Comparison of ENCODE assay signal across 3 cellular contexts in the genomic region with DNA sequence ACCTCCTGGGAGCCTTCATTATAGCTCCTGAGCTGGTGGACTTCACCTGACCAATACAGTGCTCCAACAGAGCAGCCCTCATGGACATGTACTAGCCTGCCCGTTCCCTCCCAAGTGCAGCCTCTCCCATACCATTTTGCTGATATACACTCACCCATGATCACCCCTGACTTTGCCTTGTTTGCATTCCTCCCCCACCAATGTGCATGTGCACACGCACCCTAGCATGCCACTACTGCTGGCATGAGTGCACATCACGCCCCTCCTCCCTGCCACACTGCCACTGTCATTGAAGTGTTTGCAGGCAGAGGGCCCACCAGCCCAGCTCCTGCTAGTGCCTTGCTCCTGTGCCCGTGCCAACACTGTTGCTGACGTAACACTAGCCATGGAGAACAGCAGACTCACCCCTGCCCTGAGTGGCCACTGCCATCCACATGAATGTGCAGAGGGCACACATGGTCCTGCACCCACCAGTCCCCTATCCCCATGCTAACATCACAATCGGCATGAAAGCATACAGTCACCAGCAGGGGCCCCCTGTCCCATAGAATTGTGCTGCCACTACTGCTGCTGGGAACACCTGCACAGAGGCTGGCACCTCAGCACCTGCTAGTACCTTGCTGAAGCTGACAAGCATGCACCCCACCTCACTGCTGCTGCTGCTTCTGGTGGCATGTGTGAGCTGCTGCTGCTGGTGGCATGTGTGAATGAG.
TF ChIP-seq lines count a peak whose summit lies in the region.

No MANE protein-coding gene starts in this region.

TF ChIP-seq in HCT116, 20 proteins besides CTCF, POLR2A, EP300 and RAD21:
- TF ChIP-seq, protein P1, sequence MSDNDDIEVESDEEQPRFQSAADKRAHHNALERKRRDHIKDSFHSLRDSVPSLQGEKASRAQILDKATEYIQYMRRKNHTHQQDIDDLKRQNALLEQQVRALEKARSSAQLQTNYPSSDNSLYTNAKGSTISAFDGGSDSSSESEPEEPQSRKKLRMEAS (IDR thresholded peaks at IDR 0.05), result no peak
- TF ChIP-seq ZFX (IDR thresholded peaks at IDR 0.05) (no peak), CBX3 (IDR thresholded peaks at IDR 0.05; ENCODE audit: low read depth) (no peak)
TF ChIP-seq in HCT116: peak in this region for 0.

TF ChIP-seq in GM12878, 131 proteins besides CTCF, POLR2A, EP300 and RAD21 (continued from another document):
- no peak for TF ChIP-seq BMI1 (IDR thresholded peaks at IDR 0.05; ENCODE audit: borderline replicate concordance)
- TF ChIP-seq, protein P2, sequence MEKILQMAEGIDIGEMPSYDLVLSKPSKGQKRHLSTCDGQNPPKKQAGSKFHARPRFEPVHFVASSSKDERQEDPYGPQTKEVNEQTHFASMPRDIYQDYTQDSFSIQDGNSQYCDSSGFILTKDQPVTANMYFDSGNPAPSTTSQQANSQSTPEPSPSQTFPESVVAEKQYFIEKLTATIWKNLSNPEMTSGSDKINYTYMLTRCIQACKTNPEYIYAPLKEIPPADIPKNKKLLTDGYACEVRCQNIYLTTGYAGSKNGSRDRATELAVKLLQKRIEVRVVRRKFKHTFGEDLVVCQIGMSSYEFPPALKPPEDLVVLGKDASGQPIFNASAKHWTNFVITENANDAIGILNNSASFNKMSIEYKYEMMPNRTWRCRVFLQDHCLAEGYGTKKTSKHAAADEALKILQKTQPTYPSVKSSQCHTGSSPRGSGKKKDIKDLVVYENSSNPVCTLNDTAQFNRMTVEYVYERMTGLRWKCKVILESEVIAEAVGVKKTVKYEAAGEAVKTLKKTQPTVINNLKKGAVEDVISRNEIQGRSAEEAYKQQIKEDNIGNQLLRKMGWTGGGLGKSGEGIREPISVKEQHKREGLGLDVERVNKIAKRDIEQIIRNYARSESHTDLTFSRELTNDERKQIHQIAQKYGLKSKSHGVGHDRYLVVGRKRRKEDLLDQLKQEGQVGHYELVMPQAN (conservative IDR thresholded peaks at IDR 0.05), result no peak
- TF ChIP-seq RBBP5 (conservative IDR thresholded peaks at IDR 0.05), result no peak
- TF ChIP-seq, protein P3, sequence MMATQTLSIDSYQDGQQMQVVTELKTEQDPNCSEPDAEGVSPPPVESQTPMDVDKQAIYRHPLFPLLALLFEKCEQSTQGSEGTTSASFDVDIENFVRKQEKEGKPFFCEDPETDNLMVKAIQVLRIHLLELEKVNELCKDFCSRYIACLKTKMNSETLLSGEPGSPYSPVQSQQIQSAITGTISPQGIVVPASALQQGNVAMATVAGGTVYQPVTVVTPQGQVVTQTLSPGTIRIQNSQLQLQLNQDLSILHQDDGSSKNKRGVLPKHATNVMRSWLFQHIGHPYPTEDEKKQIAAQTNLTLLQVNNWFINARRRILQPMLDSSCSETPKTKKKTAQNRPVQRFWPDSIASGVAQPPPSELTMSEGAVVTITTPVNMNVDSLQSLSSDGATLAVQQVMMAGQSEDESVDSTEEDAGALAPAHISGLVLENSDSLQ (IDR thresholded peaks at IDR 0.05), result no peak
- no peak for TF ChIP-seq BACH1 (IDR thresholded peaks at IDR 0.05; ENCODE audit: borderline replicate concordance)
- TF ChIP-seq SIX5 (IDR thresholded peaks at IDR 0.05; ENCODE audit: low read depth, low read length, severe bottlenecking), result no peak
- TF ChIP-seq, protein P4, sequence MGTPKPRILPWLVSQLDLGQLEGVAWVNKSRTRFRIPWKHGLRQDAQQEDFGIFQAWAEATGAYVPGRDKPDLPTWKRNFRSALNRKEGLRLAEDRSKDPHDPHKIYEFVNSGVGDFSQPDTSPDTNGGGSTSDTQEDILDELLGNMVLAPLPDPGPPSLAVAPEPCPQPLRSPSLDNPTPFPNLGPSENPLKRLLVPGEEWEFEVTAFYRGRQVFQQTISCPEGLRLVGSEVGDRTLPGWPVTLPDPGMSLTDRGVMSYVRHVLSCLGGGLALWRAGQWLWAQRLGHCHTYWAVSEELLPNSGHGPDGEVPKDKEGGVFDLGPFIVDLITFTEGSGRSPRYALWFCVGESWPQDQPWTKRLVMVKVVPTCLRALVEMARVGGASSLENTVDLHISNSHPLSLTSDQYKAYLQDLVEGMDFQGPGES (IDR thresholded peaks at IDR 0.05), result no peak
- TF ChIP-seq, protein P5, sequence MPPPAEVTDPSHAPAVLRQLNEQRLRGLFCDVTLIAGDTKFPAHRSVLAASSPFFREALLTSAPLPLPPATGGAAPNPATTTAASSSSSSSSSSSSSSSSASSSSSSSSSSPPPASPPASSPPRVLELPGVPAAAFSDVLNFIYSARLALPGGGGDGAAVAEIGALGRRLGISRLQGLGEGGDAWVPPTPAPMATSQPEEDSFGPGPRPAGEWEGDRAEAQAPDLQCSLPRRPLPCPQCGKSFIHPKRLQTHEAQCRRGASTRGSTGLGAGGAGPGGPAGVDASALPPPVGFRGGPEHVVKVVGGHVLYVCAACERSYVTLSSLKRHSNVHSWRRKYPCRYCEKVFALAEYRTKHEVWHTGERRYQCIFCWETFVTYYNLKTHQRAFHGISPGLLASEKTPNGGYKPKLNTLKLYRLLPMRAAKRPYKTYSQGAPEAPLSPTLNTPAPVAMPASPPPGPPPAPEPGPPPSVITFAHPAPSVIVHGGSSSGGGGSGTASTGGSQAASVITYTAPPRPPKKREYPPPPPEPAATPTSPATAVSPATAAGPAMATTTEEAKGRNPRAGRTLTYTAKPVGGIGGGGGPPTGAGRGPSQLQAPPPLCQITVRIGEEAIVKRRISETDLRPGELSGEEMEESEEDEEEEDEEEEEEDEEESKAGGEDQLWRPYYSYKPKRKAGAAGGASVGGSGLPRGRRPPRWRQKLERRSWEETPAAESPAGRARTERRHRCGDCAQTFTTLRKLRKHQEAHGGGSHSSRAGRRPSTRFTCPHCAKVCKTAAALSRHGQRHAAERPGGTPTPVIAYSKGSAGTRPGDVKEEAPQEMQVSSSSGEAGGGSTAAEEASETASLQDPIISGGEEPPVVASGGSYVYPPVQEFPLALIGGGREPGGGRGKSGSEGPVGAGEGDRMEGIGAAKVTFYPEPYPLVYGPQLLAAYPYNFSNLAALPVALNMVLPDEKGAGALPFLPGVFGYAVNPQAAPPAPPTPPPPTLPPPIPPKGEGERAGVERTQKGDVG (CRISPR knock-in tag; IDR thresholded peaks at IDR 0.05), result no peak
- TF ChIP-seq EGR1 (IDR thresholded peaks at IDR 0.05; ENCODE audit: borderline replicate concordance in 1 of 2, low read depth in 2 of 2, low read length in 2 of 2), result no peak
- TF ChIP-seq RAD51 (IDR thresholded peaks at IDR 0.05), result no peak
- TF ChIP-seq, protein P6, sequence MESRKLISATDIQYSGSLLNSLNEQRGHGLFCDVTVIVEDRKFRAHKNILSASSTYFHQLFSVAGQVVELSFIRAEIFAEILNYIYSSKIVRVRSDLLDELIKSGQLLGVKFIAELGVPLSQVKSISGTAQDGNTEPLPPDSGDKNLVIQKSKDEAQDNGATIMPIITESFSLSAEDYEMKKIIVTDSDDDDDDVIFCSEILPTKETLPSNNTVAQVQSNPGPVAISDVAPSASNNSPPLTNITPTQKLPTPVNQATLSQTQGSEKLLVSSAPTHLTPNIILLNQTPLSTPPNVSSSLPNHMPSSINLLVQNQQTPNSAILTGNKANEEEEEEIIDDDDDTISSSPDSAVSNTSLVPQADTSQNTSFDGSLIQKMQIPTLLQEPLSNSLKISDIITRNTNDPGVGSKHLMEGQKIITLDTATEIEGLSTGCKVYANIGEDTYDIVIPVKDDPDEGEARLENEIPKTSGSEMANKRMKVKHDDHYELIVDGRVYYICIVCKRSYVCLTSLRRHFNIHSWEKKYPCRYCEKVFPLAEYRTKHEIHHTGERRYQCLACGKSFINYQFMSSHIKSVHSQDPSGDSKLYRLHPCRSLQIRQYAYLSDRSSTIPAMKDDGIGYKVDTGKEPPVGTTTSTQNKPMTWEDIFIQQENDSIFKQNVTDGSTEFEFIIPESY (IDR thresholded peaks at IDR 0.05), result no peak
- TF ChIP-seq, protein P7, sequence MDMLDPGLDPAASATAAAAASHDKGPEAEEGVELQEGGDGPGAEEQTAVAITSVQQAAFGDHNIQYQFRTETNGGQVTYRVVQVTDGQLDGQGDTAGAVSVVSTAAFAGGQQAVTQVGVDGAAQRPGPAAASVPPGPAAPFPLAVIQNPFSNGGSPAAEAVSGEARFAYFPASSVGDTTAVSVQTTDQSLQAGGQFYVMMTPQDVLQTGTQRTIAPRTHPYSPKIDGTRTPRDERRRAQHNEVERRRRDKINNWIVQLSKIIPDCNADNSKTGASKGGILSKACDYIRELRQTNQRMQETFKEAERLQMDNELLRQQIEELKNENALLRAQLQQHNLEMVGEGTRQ (IDR thresholded peaks at IDR 0.05; ENCODE audit: borderline replicate concordance, low read depth, low read length), result no peak

TF ChIP-seq in HepG2, 621 proteins besides CTCF, POLR2A, EP300 and RAD21 (continued from another document):
- TF ChIP-seq, protein P8, sequence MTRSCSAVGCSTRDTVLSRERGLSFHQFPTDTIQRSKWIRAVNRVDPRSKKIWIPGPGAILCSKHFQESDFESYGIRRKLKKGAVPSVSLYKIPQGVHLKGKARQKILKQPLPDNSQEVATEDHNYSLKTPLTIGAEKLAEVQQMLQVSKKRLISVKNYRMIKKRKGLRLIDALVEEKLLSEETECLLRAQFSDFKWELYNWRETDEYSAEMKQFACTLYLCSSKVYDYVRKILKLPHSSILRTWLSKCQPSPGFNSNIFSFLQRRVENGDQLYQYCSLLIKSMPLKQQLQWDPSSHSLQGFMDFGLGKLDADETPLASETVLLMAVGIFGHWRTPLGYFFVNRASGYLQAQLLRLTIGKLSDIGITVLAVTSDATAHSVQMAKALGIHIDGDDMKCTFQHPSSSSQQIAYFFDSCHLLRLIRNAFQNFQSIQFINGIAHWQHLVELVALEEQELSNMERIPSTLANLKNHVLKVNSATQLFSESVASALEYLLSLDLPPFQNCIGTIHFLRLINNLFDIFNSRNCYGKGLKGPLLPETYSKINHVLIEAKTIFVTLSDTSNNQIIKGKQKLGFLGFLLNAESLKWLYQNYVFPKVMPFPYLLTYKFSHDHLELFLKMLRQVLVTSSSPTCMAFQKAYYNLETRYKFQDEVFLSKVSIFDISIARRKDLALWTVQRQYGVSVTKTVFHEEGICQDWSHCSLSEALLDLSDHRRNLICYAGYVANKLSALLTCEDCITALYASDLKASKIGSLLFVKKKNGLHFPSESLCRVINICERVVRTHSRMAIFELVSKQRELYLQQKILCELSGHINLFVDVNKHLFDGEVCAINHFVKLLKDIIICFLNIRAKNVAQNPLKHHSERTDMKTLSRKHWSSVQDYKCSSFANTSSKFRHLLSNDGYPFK (CRISPR knock-in tag; IDR thresholded peaks at IDR 0.05; ENCODE audit: borderline replicate concordance), result no peak
- TF ChIP-seq SIX1 (CRISPR knock-in tag; IDR thresholded peaks at IDR 0.05; ENCODE audit: borderline replicate concordance) (no peak), PPARG (CRISPR knock-in tag; conservative IDR thresholded peaks at IDR 0.05) (no peak), MED13 (CRISPR knock-in tag; IDR thresholded peaks at IDR 0.05) (no peak), PLRG1 (conservative IDR thresholded peaks at IDR 0.05) (no peak), ZNF672 (CRISPR knock-in tag; IDR thresholded peaks at IDR 0.05) (no peak), RBAK (CRISPR knock-in tag; IDR thresholded peaks at IDR 0.05) (no peak)
- TF ChIP-seq, protein P9, sequence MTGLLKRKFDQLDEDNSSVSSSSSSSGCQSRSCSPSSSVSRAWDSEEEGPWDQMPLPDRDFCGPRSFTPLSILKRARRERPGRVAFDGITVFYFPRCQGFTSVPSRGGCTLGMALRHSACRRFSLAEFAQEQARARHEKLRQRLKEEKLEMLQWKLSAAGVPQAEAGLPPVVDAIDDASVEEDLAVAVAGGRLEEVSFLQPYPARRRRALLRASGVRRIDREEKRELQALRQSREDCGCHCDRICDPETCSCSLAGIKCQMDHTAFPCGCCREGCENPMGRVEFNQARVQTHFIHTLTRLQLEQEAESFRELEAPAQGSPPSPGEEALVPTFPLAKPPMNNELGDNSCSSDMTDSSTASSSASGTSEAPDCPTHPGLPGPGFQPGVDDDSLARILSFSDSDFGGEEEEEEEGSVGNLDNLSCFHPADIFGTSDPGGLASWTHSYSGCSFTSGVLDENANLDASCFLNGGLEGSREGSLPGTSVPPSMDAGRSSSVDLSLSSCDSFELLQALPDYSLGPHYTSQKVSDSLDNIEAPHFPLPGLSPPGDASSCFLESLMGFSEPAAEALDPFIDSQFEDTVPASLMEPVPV (CRISPR knock-in tag; IDR thresholded peaks at IDR 0.05), result no peak
